ENCODE assay signal across 1 cellular context in the genomic region with DNA sequence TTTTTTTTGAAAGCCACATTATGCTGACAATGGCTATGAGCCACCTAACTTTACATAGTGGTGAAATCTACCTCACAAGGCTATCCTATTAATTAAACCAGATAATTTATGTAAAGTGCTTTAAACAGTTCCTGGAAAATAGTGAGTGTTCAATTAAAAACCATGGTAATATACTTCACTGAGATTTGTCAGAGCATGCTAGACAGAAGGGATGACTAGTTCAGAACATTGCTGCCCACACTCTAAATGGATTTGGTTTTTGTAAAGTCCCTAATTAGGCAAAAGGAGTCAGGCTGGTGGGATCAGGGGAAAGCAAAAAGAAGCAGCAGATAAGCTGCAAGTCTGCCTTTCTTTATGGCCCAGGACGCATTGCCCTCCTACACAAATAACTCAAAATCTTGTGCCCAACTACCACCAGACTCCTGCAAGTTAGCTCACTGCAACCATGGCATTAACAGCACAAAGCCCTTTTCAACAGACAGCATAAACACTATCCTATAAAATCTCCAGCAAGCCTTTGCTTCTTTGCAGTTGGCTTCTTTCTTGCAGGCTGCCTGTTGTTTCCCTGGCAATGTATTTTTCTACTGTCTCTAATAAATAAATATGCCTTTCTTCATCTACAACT.
TF ChIP-seq lines count a peak whose summit lies in the region.

No MANE protein-coding gene starts in this region.

TF ChIP-seq in GM23338, 12 proteins besides CTCF, POLR2A, EP300 and RAD21:
- TF ChIP-seq NANOG (IDR thresholded peaks at IDR 0.05; ENCODE audit: borderline replicate concordance), result no peak
- no peak for TF ChIP-seq EZH2 (IDR thresholded peaks at IDR 0.05; ENCODE audit: low read depth, unreplicated experiment)
- TF ChIP-seq, protein P1, sequence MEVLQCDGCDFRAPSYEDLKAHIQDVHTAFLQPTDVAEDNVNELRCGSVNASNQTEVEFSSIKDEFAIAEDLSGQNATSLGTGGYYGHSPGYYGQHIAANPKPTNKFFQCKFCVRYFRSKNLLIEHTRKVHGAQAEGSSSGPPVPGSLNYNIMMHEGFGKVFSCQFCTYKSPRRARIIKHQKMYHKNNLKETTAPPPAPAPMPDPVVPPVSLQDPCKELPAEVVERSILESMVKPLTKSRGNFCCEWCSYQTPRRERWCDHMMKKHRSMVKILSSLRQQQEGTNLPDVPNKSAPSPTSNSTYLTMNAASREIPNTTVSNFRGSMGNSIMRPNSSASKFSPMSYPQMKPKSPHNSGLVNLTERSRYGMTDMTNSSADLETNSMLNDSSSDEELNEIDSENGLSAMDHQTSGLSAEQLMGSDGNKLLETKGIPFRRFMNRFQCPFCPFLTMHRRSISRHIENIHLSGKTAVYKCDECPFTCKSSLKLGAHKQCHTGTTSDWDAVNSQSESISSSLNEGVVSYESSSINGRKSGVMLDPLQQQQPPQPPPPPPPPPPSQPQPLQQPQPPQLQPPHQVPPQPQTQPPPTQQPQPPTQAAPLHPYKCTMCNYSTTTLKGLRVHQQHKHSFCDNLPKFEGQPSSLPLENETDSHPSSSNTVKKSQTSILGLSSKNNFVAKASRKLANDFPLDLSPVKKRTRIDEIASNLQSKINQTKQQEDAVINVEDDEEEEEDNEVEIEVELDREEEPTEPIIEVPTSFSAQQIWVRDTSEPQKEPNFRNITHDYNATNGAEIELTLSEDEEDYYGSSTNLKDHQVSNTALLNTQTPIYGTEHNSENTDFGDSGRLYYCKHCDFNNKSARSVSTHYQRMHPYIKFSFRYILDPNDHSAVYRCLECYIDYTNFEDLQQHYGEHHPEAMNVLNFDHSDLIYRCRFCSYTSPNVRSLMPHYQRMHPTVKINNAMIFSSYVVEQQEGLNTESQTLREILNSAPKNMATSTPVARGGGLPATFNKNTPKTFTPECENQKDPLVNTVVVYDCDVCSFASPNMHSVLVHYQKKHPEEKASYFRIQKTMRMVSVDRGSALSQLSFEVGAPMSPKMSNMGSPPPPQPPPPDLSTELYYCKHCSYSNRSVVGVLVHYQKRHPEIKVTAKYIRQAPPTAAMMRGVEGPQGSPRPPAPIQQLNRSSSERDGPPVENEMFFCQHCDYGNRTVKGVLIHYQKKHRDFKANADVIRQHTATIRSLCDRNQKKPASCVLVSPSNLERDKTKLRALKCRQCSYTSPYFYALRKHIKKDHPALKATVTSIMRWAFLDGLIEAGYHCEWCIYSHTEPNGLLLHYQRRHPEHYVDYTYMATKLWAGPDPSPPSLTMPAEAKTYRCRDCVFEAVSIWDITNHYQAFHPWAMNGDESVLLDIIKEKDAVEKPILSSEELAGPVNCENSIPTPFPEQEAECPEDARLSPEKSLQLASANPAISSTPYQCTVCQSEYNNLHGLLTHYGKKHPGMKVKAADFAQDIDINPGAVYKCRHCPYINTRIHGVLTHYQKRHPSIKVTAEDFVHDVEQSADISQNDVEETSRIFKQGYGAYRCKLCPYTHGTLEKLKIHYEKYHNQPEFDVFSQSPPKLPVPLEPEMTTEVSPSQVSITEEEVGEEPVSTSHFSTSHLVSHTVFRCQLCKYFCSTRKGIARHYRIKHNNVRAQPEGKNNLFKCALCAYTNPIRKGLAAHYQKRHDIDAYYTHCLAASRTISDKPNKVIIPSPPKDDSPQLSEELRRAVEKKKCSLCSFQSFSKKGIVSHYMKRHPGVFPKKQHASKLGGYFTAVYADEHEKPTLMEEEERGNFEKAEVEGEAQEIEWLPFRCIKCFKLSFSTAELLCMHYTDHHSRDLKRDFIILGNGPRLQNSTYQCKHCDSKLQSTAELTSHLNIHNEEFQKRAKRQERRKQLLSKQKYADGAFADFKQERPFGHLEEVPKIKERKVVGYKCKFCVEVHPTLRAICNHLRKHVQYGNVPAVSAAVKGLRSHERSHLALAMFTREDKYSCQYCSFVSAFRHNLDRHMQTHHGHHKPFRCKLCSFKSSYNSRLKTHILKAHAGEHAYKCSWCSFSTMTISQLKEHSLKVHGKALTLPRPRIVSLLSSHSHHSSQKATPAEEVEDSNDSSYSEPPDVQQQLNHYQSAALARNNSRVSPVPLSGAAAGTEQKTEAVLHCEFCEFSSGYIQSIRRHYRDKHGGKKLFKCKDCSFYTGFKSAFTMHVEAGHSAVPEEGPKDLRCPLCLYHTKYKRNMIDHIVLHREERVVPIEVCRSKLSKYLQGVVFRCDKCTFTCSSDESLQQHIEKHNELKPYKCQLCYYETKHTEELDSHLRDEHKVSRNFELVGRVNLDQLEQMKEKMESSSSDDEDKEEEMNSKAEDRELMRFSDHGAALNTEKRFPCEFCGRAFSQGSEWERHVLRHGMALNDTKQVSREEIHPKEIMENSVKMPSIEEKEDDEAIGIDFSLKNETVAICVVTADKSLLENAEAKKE (CRISPR knock-in tag; IDR thresholded peaks at IDR 0.05), result no peak
- no peak for TF ChIP-seq ZNF114 (CRISPR knock-in tag; IDR thresholded peaks at IDR 0.05)
- no peak for TF ChIP-seq JUNB (IDR thresholded peaks at IDR 0.05; ENCODE audit: unreplicated experiment)
- TF ChIP-seq EZH2phosphoT487 (IDR thresholded peaks at IDR 0.05; ENCODE audit: unreplicated experiment), result no peak
- no peak for TF ChIP-seq ZNF331 (CRISPR knock-in tag; IDR thresholded peaks at IDR 0.05; ENCODE audit: low read depth)
- no peak for TF ChIP-seq POLR2AphosphoS5 (IDR thresholded peaks at IDR 0.05; ENCODE audit: low read depth)
- TF ChIP-seq, protein P2, sequence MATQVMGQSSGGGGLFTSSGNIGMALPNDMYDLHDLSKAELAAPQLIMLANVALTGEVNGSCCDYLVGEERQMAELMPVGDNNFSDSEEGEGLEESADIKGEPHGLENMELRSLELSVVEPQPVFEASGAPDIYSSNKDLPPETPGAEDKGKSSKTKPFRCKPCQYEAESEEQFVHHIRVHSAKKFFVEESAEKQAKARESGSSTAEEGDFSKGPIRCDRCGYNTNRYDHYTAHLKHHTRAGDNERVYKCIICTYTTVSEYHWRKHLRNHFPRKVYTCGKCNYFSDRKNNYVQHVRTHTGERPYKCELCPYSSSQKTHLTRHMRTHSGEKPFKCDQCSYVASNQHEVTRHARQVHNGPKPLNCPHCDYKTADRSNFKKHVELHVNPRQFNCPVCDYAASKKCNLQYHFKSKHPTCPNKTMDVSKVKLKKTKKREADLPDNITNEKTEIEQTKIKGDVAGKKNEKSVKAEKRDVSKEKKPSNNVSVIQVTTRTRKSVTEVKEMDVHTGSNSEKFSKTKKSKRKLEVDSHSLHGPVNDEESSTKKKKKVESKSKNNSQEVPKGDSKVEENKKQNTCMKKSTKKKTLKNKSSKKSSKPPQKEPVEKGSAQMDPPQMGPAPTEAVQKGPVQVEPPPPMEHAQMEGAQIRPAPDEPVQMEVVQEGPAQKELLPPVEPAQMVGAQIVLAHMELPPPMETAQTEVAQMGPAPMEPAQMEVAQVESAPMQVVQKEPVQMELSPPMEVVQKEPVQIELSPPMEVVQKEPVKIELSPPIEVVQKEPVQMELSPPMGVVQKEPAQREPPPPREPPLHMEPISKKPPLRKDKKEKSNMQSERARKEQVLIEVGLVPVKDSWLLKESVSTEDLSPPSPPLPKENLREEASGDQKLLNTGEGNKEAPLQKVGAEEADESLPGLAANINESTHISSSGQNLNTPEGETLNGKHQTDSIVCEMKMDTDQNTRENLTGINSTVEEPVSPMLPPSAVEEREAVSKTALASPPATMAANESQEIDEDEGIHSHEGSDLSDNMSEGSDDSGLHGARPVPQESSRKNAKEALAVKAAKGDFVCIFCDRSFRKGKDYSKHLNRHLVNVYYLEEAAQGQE (IDR thresholded peaks at IDR 0.05; ENCODE audit: unreplicated experiment), result no peak
- TF ChIP-seq CREB1 (CRISPR knock-in tag; IDR thresholded peaks at IDR 0.05; ENCODE audit: low read depth), result no peak
- no peak for TF ChIP-seq STAT1 (IDR thresholded peaks at IDR 0.05; ENCODE audit: unreplicated experiment)
- TF ChIP-seq, protein P3, sequence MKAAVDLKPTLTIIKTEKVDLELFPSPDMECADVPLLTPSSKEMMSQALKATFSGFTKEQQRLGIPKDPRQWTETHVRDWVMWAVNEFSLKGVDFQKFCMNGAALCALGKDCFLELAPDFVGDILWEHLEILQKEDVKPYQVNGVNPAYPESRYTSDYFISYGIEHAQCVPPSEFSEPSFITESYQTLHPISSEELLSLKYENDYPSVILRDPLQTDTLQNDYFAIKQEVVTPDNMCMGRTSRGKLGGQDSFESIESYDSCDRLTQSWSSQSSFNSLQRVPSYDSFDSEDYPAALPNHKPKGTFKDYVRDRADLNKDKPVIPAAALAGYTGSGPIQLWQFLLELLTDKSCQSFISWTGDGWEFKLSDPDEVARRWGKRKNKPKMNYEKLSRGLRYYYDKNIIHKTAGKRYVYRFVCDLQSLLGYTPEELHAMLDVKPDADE (IDR thresholded peaks at IDR 0.05), result no peak
